ENCODE assay signal across 21 cellular contexts in the genomic region with DNA sequence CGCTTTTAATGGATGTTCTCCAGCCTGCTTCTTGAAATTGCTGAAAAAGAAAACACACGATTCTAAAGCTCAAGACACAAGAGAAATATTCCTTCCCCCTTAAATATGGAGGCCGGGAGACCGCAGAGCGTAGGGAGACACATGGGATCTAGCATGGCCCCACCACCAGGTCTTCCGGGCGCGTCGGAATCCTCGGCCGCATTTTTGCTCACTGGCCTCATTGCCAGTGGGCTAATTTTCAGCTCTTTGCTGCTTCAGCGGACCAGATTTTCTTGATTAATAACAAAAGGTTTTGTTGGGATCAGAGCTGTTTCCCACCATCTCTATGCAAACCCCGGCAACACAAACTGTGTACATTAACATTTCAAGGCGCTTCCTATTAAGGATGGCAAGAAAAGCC.
"Had no signal": no experiment of that assay in that cellular context is flagged by ENCODE, and none has a peak within 500 bp of the region (broad histone marks: within the 10 kb centered on the region; RNA-seq: fewer than 3 reads in every experiment).

No MANE protein-coding gene starts in this region.

- H3K27ac Mint-ChIP-seq: activated CD4-positive, alpha-beta T cell treated with anti-CD3 and anti-CD28 coated beads, Interleukin-2, amount 10 ng/mL, durations not matched to agents 7 days and 5 days; activated naive CD4-positive, alpha-beta T cell treated with anti-CD3 and anti-CD28 coated beads, Interleukin-2, amount 10 ng/mL, durations not matched to agents 7 days and 5 days; dendritic cell treated with granulocyte-macrophage colony-stimulating factor and Interleukin-4, amounts not matched to agents 40 ng/mL and 50 ng/mL, for 4 days; stimulated activated memory B cell treated with anti-CD40 and anti-IgM and Interleukin-4, amounts not matched to agents 10 μg/mL and 1 μg/mL and 100 μg/mL, for 72 hours had no signal

- H3K9me3 Mint-ChIP-seq: activated T-cell treated with anti-CD3 and anti-CD28 coated beads, Interleukin-2, amount 50 U/mL, for 4 hours; dendritic cell treated with granulocyte-macrophage colony-stimulating factor and Interleukin-4, amounts not matched to agents 40 ng/mL and 50 ng/mL, for 4 days had no signal

- H3K27me3 ChIP-seq: ascending aorta, foreskin keratinocyte, sigmoid colon had no signal

- H3K27me3 Mint-ChIP-seq: activated CD4-positive, alpha-beta T cell treated with anti-CD3 and anti-CD28 coated beads, Interleukin-2, amount 10 ng/mL, durations not matched to agents 7 days and 5 days had no signal

- H3K4me3 Mint-ChIP-seq: activated CD4-positive, alpha-beta T cell treated with anti-CD3 and anti-CD28 coated beads, Interleukin-2, amount 10 ng/mL, durations not matched to agents 7 days and 5 days; activated naive CD4-positive, alpha-beta T cell treated with anti-CD3 and anti-CD28 coated beads, Interleukin-2, amount 10 ng/mL, durations not matched to agents 7 days and 5 days; activated T-cell treated with anti-CD3 and anti-CD28 coated beads, Interleukin-2, amount 50 U/mL, for 4 hours; dendritic cell treated with granulocyte-macrophage colony-stimulating factor and Interleukin-4, amounts not matched to agents 40 ng/mL and 50 ng/mL, for 4 days; stimulated activated memory B cell treated with anti-CD40 and anti-IgM and Interleukin-4, amounts not matched to agents 10 μg/mL and 1 μg/mL and 100 μg/mL, for 72 hours had no signal

- DNase-seq: activated CD4-positive, alpha-beta T cell treated with anti-CD3 and anti-CD28 coated beads, Interleukin-2, amount 10 ng/mL, durations not matched to agents 7 days and 5 days; activated CD8-positive, alpha-beta memory T cell treated with anti-CD3 and anti-CD28 coated beads, Interleukin-2, amount 50 U/mL, for 4 hours; activated effector memory CD4-positive, alpha-beta T cell treated with Interleukin-2 at 50 U/mL for 16 hours; activated naive CD4-positive, alpha-beta T cell treated with anti-CD3 and anti-CD28 coated beads, Interleukin-2, amount 10 ng/mL, durations not matched to agents 7 days and 5 days; activated T-cell treated with anti-CD3 and anti-CD28 coated beads, Interleukin-2, amount 50 U/mL, for 4 hours; effector memory CD4-positive, alpha-beta T cell; foreskin keratinocyte; hypothalamus; kidney; sigmoid colon; stimulated activated CD4-positive, alpha-beta T cell treated with anti-CD3 and anti-CD28 coated beads, Interleukin-4, amount 100 ng/mL, for 4 hours; T-helper 1 cell; T-helper 9 cell had no signal

- H3K36me3 ChIP-seq: ascending aorta, sigmoid colon, thoracic aorta had no signal

- H3K4me1 Mint-ChIP-seq: stimulated activated memory B cell treated with anti-CD40 and anti-IgM and Interleukin-4, amounts not matched to agents 10 μg/mL and 1 μg/mL and 100 μg/mL, for 72 hours had no signal

- ATAC-seq: activated CD4-positive, CD25-positive, alpha-beta regulatory T cell treated with anti-CD3 and anti-CD28 coated beads, Interleukin-2, amount 50 U/mL, for 24 hours; activated T-cell treated with anti-CD3 and anti-CD28 coated beads, Interleukin-2, amount 50 U/mL, for 4 hours; foreskin keratinocyte; left lobe of liver; stimulated activated memory B cell treated with anti-CD40 and anti-IgM and Interleukin-4, amounts not matched to agents 10 μg/mL and 1 μg/mL and 100 μg/mL, for 72 hours had no signal

- H3K9me3 ChIP-seq: ascending aorta, sigmoid colon, thoracic aorta had no signal

- H3K36me3 Mint-ChIP-seq: activated naive CD4-positive, alpha-beta T cell treated with anti-CD3 and anti-CD28 coated beads, Interleukin-2, amount 10 ng/mL, durations not matched to agents 7 days and 5 days; stimulated activated memory B cell treated with anti-CD40 and anti-IgM and Interleukin-4, amounts not matched to agents 10 μg/mL and 1 μg/mL and 100 μg/mL, for 72 hours had no signal

- H3K9ac ChIP-seq: parathyroid adenoma had no signal

- H3K27ac ChIP-seq: ascending aorta, foreskin keratinocyte, parathyroid adenoma, sigmoid colon, thoracic aorta had no signal

- H2AFZ ChIP-seq: parathyroid adenoma had no signal

- H3K4me3 ChIP-seq: ascending aorta, lung, sigmoid colon, thoracic aorta had no signal

- H3K4me1 ChIP-seq: ascending aorta, foreskin keratinocyte had no signal
